Comparison of ENCODE assay signal across 8 cellular contexts in genomic region chr1:218275823-218276222, GRCh38.
"Had no signal": no experiment of that assay in that cellular context is flagged by ENCODE, and none has a peak within 500 bp of the region (broad histone marks: within the 10 kb centered on the region; RNA-seq: fewer than 3 reads in every experiment).

No MANE protein-coding gene starts in this region.

- H3K4me3 ChIP-seq: GM12878 had no signal

- ATAC-seq: GM12878 had no signal

- FAIRE-seq: G401.6, GM12878, GM12891, GM12892, GM18507, GM19239 had no signal

- DNase-seq: GDM1, GF-D8 had no signal
